Comparison of ENCODE assay signal across 1 cellular context in the genomic region with DNA sequence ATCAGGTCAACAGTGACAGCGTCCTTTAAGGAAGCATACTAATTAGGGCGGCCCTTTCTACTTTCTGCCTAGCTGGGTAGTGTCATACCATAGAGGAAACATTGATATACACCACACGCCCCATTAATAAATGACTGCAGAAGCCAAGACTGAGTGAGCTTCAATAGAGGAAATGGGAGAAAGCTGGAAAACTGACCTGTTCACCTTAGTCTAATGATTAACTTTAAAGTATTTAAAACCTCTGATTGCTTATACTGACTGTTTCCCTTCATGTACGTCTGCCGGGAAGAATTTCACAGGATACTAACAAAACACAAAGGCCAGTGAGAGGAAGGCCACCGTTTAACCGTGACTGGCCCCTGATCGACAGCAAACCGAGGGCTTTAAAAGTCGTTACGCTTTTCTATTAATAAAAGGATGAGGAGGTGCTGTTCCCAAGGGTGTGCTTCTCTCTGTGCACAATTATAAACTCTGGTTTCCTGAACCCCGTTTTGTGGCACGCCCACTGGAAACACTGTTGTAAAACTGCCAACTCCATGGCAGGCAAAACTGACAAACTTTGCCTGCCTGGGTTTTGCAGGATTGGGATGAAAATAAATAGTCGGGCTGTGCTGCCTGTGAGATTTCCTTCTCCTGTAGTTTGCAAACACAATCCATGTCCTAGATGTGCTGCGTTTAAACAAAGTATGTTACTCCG.
A peak's percentile ranks its signal among the peaks of the same experiment; 100 is the strongest.
TF ChIP-seq lines count a peak whose summit lies in the region.

No MANE protein-coding gene starts in this region.

TF ChIP-seq in HepG2, 621 proteins besides CTCF, POLR2A, EP300 and RAD21 (continued from another document and continues in another):
- TF ChIP-seq, protein P1, sequence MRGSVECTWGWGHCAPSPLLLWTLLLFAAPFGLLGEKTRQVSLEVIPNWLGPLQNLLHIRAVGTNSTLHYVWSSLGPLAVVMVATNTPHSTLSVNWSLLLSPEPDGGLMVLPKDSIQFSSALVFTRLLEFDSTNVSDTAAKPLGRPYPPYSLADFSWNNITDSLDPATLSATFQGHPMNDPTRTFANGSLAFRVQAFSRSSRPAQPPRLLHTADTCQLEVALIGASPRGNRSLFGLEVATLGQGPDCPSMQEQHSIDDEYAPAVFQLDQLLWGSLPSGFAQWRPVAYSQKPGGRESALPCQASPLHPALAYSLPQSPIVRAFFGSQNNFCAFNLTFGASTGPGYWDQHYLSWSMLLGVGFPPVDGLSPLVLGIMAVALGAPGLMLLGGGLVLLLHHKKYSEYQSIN (CRISPR knock-in tag; IDR thresholded peaks at IDR 0.05; ENCODE audit: borderline replicate concordance), result no peak
- TF ChIP-seq SOX13 (IDR thresholded peaks at IDR 0.05) (no peak), SOX13 (CRISPR knock-in tag; conservative IDR thresholded peaks at IDR 0.05 in 1 of 2, IDR thresholded peaks at IDR 0.05 in 1 of 2) (peak in 1 of 2 experiments; percentile 85; a peak in 2 of 4 replicates), ZNF276 (CRISPR knock-in tag; IDR thresholded peaks at IDR 0.05; ENCODE audit: low read depth) (no peak), GABPA (IDR thresholded peaks at IDR 0.05; ENCODE audit: low read depth, low read length) (no peak), GABPA (CRISPR knock-in tag; IDR thresholded peaks at IDR 0.05; ENCODE audit: low read depth) (peak; percentile 50; the same call in 1 of the 2 replicates), ZKSCAN1 (IDR thresholded peaks at IDR 0.05; ENCODE audit: low read length) (no peak), KAT7 (CRISPR knock-in tag; IDR thresholded peaks at IDR 0.05; ENCODE audit: borderline replicate concordance) (no peak), GMEB1 (CRISPR knock-in tag; IDR thresholded peaks at IDR 0.05; ENCODE audit: borderline replicate concordance) (0 out of 2 replicates have a peak, but pooled peaks have one; percentile 16), ZNF431 (CRISPR knock-in tag; IDR thresholded peaks at IDR 0.05; ENCODE audit: borderline replicate concordance, low read depth) (no peak), CHCHD3 (CRISPR knock-in tag; IDR thresholded peaks at IDR 0.05) (no peak), SKI (IDR thresholded peaks at IDR 0.05; ENCODE audit: partially characterized antibody) (peak; percentile 28), DNMT3B (CRISPR knock-in tag; conservative IDR thresholded peaks at IDR 0.05) (0 out of 2 replicates have a peak, but pooled peaks have one; percentile 12), HNRNPLL (IDR thresholded peaks at IDR 0.05; ENCODE audit: low read depth, low read length, poor library complexity, severe bottlenecking) (no peak), SAFB2 (CRISPR knock-in tag; IDR thresholded peaks at IDR 0.05; ENCODE audit: borderline replicate concordance, low read depth) (no peak), TBL1XR1 (IDR thresholded peaks at IDR 0.05; ENCODE audit: borderline replicate concordance, low read length, partially characterized antibody) (no peak), GATA4 (IDR thresholded peaks at IDR 0.05; ENCODE audit: borderline replicate concordance, low read depth) (peak; percentile 83; the same call in 1 of the 2 replicates), RARA (CRISPR knock-in tag; IDR thresholded peaks at IDR 0.05) (peak; percentile 89), YEATS4 (CRISPR knock-in tag; IDR thresholded peaks at IDR 0.05; ENCODE audit: borderline replicate concordance) (no peak), ZNF574 (CRISPR knock-in tag; IDR thresholded peaks at IDR 0.05) (peak; percentile 42), MAZ (IDR thresholded peaks at IDR 0.05; ENCODE audit: borderline replicate concordance, low read depth, low read length) (no peak), MAZ (CRISPR knock-in tag; IDR thresholded peaks at IDR 0.05; ENCODE audit: low read depth) (0 out of 2 replicates have a peak, but pooled peaks have one; percentile 32), TARDBP (CRISPR knock-in tag; IDR thresholded peaks at IDR 0.05) (peak; percentile 33; the same call in 1 of the 2 replicates), RFX5 (IDR thresholded peaks at IDR 0.05; ENCODE audit: low read depth, low read length) (no peak), PPARG (CRISPR knock-in tag; conservative IDR thresholded peaks at IDR 0.05) (peak; percentile 75), HOXA9 (CRISPR knock-in tag; IDR thresholded peaks at IDR 0.05; ENCODE audit: borderline replicate concordance) (no peak), ZNF263 (CRISPR knock-in tag; IDR thresholded peaks at IDR 0.05) (no peak), ZNF251 (CRISPR knock-in tag; IDR thresholded peaks at IDR 0.05) (no peak), FOXJ3 (CRISPR knock-in tag; IDR thresholded peaks at IDR 0.05; ENCODE audit: borderline replicate concordance) (no peak; the same call in 1 of the 2 replicates), HMG20A (CRISPR knock-in tag; IDR thresholded peaks at IDR 0.05; ENCODE audit: borderline replicate concordance) (peak; percentile 82; the same call in 1 of the 2 replicates), ZMYM4 (CRISPR knock-in tag; IDR thresholded peaks at IDR 0.05) (peak; percentile 60), ZNF430 (CRISPR knock-in tag; IDR thresholded peaks at IDR 0.05) (no peak), ZNF652 (CRISPR knock-in tag; IDR thresholded peaks at IDR 0.05; ENCODE audit: borderline replicate concordance, low read depth) (no peak; the same call in 1 of the 2 replicates), ZNF567 (CRISPR knock-in tag; IDR thresholded peaks at IDR 0.05; ENCODE audit: borderline replicate concordance) (0 out of 2 replicates have a peak, but pooled peaks have one; percentile 42), MAFF (IDR thresholded peaks at IDR 0.05; ENCODE audit: low read depth, low read length) (no peak), HIVEP1 (CRISPR knock-in tag; IDR thresholded peaks at IDR 0.05) (no peak), NCOR1 (IDR thresholded peaks at IDR 0.05; ENCODE audit: borderline replicate concordance, low read length) (peak; percentile 29; the same call in 1 of the 2 replicates), NCOA2 (CRISPR knock-in tag; IDR thresholded peaks at IDR 0.05) (peak; percentile 97), TRAFD1 (CRISPR knock-in tag; IDR thresholded peaks at IDR 0.05; ENCODE audit: borderline replicate concordance) (no peak)
- TF ChIP-seq, protein P2, sequence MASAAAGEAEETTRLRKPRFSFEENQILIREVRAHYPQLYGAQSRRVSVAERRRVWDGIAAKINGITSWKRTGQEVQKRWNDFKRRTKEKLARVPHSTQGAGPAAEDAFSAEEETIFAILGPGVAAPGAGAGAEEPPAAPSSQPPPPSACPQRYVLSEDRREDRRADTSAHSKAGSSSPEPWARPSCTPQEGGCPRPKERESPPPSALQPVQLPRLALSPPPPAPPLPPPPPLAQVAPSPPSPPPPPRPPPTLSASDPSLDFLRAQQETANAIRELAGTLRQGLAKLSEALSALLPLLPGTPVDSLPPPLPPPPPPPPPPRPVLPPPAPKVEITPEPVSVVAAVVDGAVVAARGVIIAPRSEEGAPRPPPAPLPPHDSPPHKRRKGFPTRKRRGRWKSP (CRISPR knock-in tag; IDR thresholded peaks at IDR 0.05), result peak; percentile 36; the same call in 1 of the 2 replicates
- TF ChIP-seq, protein P3, sequence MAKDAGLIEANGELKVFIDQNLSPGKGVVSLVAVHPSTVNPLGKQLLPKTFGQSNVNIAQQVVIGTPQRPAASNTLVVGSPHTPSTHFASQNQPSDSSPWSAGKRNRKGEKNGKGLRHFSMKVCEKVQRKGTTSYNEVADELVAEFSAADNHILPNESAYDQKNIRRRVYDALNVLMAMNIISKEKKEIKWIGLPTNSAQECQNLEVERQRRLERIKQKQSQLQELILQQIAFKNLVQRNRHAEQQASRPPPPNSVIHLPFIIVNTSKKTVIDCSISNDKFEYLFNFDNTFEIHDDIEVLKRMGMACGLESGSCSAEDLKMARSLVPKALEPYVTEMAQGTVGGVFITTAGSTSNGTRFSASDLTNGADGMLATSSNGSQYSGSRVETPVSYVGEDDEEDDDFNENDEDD (CRISPR knock-in tag; IDR thresholded peaks at IDR 0.05; ENCODE audit: borderline replicate concordance), result no peak
- TF ChIP-seq, protein P4, sequence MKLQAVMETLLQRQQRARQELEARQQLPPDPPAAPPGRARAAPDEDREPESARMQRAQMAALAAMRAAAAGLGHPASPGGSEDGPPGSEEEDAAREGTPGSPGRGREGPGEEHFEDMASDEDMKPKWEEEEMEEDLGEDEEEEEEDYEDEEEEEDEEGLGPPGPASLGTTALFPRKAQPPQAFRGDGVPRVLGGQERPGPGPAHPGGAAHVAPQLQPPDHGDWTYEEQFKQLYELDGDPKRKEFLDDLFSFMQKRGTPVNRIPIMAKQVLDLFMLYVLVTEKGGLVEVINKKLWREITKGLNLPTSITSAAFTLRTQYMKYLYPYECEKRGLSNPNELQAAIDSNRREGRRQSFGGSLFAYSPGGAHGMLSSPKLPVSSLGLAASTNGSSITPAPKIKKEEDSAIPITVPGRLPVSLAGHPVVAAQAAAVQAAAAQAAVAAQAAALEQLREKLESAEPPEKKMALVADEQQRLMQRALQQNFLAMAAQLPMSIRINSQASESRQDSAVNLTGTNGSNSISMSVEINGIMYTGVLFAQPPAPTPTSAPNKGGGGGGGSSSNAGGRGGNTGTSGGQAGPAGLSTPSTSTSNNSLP (IDR thresholded peaks at IDR 0.05; ENCODE audit: low read depth, low read length), result peak; percentile 37; the same call in 1 of the 2 replicates
- TF ChIP-seq, protein P5, sequence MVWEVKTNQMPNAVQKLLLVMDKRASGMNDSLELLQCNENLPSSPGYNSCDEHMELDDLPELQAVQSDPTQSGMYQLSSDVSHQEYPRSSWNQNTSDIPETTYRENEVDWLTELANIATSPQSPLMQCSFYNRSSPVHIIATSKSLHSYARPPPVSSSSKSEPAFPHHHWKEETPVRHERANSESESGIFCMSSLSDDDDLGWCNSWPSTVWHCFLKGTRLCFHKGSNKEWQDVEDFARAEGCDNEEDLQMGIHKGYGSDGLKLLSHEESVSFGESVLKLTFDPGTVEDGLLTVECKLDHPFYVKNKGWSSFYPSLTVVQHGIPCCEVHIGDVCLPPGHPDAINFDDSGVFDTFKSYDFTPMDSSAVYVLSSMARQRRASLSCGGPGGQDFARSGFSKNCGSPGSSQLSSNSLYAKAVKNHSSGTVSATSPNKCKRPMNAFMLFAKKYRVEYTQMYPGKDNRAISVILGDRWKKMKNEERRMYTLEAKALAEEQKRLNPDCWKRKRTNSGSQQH (CRISPR knock-in tag; IDR thresholded peaks at IDR 0.05; ENCODE audit: low read depth), result 0 out of 2 replicates have a peak, but pooled peaks have one; percentile 10
- TF ChIP-seq, protein P6, sequence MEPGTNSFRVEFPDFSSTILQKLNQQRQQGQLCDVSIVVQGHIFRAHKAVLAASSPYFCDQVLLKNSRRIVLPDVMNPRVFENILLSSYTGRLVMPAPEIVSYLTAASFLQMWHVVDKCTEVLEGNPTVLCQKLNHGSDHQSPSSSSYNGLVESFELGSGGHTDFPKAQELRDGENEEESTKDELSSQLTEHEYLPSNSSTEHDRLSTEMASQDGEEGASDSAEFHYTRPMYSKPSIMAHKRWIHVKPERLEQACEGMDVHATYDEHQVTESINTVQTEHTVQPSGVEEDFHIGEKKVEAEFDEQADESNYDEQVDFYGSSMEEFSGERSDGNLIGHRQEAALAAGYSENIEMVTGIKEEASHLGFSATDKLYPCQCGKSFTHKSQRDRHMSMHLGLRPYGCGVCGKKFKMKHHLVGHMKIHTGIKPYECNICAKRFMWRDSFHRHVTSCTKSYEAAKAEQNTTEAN (CRISPR knock-in tag; conservative IDR thresholded peaks at IDR 0.05), result 0 out of 2 replicates have a peak, but pooled peaks have one; percentile 36
